8 cellular contexts compared by ENCODE assay signal in genomic region chr17:62995377-62995885, GRCh38.
DNase-seq lines count a peak whose midpoint lies in the region; ATAC-seq and TF ChIP-seq lines count a peak whose summit lies in the region.

No MANE protein-coding gene starts in this region.

- POLR2A ChIA-PET in AG04449 (lab: Yijun Ruan, JAX), result no interaction called here

- DNase-seq in AG04449 (ENCODE audit: low read depth, low spot score), result no peak
- DNase-seq in GM12864 (ENCODE audit: low read depth), result no peak
- DNase-seq in NCI-H526 (lab: John Stamatoyannopoulos, UW), result peak; percentile 10 to 47
- no peak for DNase-seq in astrocyte of the cerebellum (ENCODE audit: low read depth)
- DNase-seq in left kidney (ENCODE audit: low read depth, low spot score), result peak; percentile 22
- no peak for DNase-seq in 8988T

- TF ChIP-seq CTCF in AG04449 (IDR thresholded peaks at IDR 0.05; ENCODE audit: insufficient read depth, low read length, missing control alignments) (peak; percentile 56), GM12864 (IDR thresholded peaks at IDR 0.05; ENCODE audit: low read depth, low read length, missing control alignments) (peak; percentile 51), astrocyte of the cerebellum (IDR thresholded peaks at IDR 0.05; ENCODE audit: low read depth, low read length, missing control alignments) (peak; percentile 69)

- CTCF ChIA-PET in AG04449 (lab: Yijun Ruan, JAX), result interaction anchor here (0.7 to 2.0 kb wide), 13 partner anchors 9 to 411 kb away, joined by 3 to 20 read pairs (median 4); no protein-coding TSS in a partner anchor

- H3K4me3 ChIP-seq in AG04449 (ENCODE audit: low read depth, low read length) (no peak overlapping the region), GM12864 (ENCODE audit: low read depth, low read length) (no peak overlapping the region), astrocyte of the cerebellum (ENCODE audit: low read depth, low read length) (no peak overlapping the region)

- in situ Hi-C loops in astrocyte of the cerebellum (cut with HindIII; ENCODE audit: low sequenced_read_pairs), result no loop called here

- ATAC-seq in HG02798 (IDR thresholded peaks at IDR 0.05; ENCODE audit: poor library complexity, unreplicated experiment) (no peak), HG03045 (IDR thresholded peaks at IDR 0.05; ENCODE audit: unreplicated experiment) (no peak)

Comparison
In these comparisons a context has a peak if more than half of its experiments do, and no peak if none do; other contexts are left out.
1. DNase-seq: peak in NCI-H526 (2 of 2) and left kidney (single experiment); none in AG04449 (single experiment), GM12864 (single experiment), astrocyte of the cerebellum (single experiment) and 8988T (single experiment).
2. Peak in every context shown above with its lines, with median percentiles within 50 percentile points of each other: CTCF ChIP-seq.